In genomic region chr4:37486134-37486533, GRCh38 we compare ENCODE assay signal across 18 cellular contexts.
"Had no signal": no experiment of that assay in that cellular context is flagged by ENCODE, and none has a peak within 500 bp of the region (broad histone marks: within the 10 kb centered on the region; RNA-seq: fewer than 3 reads in every experiment).

No MANE protein-coding gene starts in this region.

- H3K4me1 ChIP-seq: foreskin keratinocyte had no signal

- H3K27ac Mint-ChIP-seq: activated naive CD8-positive, alpha-beta T cell treated with anti-CD3 and anti-CD28 coated beads, Interleukin-2, amount 10 ng/mL, durations not matched to agents 7 days and 5 days; activated T-helper 2 cell treated with anti-CD3 and anti-CD28 coated beads, Interferon-gamma antibody, Interleukin-2, Interleukin-4, amounts not matched to agents 10 μg/mL and 5 μg/mL and 100 μg/mL, durations not matched to agents 14 hours and 24 hours and 36 hours; dendritic cell treated with granulocyte-macrophage colony-stimulating factor and Interleukin-4, amounts not matched to agents 40 ng/mL and 50 ng/mL, for 4 days; nephron progenitor cell; T-helper 1 cell treated with Interleukin-12 subunit alpha and Interleukin-12 subunit beta and Interleukin-4 antibody, amounts not matched to agents 30 μg/mL and 1 μg/mL, for 36 hours; WTC11 had no signal

- H3K36me3 Mint-ChIP-seq: activated naive CD8-positive, alpha-beta T cell treated with anti-CD3 and anti-CD28 coated beads, Interleukin-2, amount 10 ng/mL, durations not matched to agents 7 days and 5 days; WTC11 had no signal

- DNase-seq: activated naive CD4-positive, alpha-beta T cell treated with Interleukin-2 at 50 U/mL for 16 hours; activated naive CD8-positive, alpha-beta T cell treated with anti-CD3 and anti-CD28 coated beads, Interleukin-2, amount 10 ng/mL, durations not matched to agents 7 days and 5 days; activated T-cell treated with anti-CD3 and anti-CD28 coated beads, Interleukin-2, amount 50 U/mL, for 4 hours; amniotic stem cell; effector CD4-positive, alpha-beta T cell; foreskin keratinocyte; kidney glomerular epithelial cell; left ventricle myocardium superior; nephron progenitor cell; occipital lobe; stimulated activated CD4-positive, alpha-beta T cell treated with anti-CD3 and anti-CD28 coated beads, Interleukin-2, amount 100 ng/mL, for 48 hours; stimulated activated naive CD4-positive, alpha-beta T cell; T1000 had no signal

- H3K27ac ChIP-seq: cardiac muscle cell, foreskin keratinocyte had no signal

- H3K27me3 Mint-ChIP-seq: dendritic cell treated with granulocyte-macrophage colony-stimulating factor and Interleukin-4, amounts not matched to agents 40 ng/mL and 50 ng/mL, for 4 days had no signal

- H3K27me3 ChIP-seq: cardiac muscle cell had no signal

- H3K4me3 ChIP-seq: cardiac muscle cell had no signal

- H3K4me1 Mint-ChIP-seq: WTC11 had no signal

- H3K9me3 Mint-ChIP-seq: activated T-cell treated with anti-CD3 and anti-CD28 coated beads, Interleukin-2, amount 50 U/mL, for 4 hours; activated T-helper 2 cell treated with anti-CD3 and anti-CD28 coated beads, Interferon-gamma antibody, Interleukin-2, Interleukin-4, amounts not matched to agents 10 μg/mL and 5 μg/mL and 100 μg/mL, durations not matched to agents 14 hours and 24 hours and 36 hours; nephron progenitor cell had no signal

- H3K36me3 ChIP-seq: cardiac muscle cell had no signal

- H3K4me3 Mint-ChIP-seq: activated naive CD8-positive, alpha-beta T cell treated with anti-CD3 and anti-CD28 coated beads, Interleukin-2, amount 10 ng/mL, durations not matched to agents 7 days and 5 days; activated T-cell treated with anti-CD3 and anti-CD28 coated beads, Interleukin-2, amount 50 U/mL, for 4 hours; dendritic cell treated with granulocyte-macrophage colony-stimulating factor and Interleukin-4, amounts not matched to agents 40 ng/mL and 50 ng/mL, for 4 days; nephron progenitor cell; T-helper 1 cell treated with Interleukin-12 subunit alpha and Interleukin-12 subunit beta and Interleukin-4 antibody, amounts not matched to agents 30 μg/mL and 1 μg/mL, for 36 hours; WTC11 had no signal
